9 cellular contexts compared by ENCODE assay signal in genomic region chr1:226187019-226187322, GRCh38. TPM values are rescaled to one million over a fixed set of nuclear protein-coding genes. Genes with fewer than 3 reads are reported as not detected.
DNase-seq lines count a peak whose midpoint lies in the region; ATAC-seq, FAIRE-seq and TF ChIP-seq lines count a peak whose summit lies in the region.
"Had no signal": no experiment of that assay in that cellular context is flagged by ENCODE, and none has a peak within 500 bp of the region (broad histone marks: within the 10 kb centered on the region; RNA-seq: fewer than 3 reads in every experiment).

No MANE protein-coding gene starts in this region.

- peak overlapping the region; percentile 97 for H3K4me3 ChIP-seq in adipocyte (ENCODE audit: low read length)

- H3K27ac ChIP-seq in layer of hippocampus (ENCODE audit: low read depth, low read length), result peak overlapping the region; percentile 92
- H3K27ac ChIP-seq in temporal lobe (ENCODE audit: low read depth, low read length), result peak overlapping the region; percentile 88

- H3K4me3 Mint-ChIP-seq in T-helper 2 cell treated with Interferon-gamma antibody and Interleukin-4, amounts not matched to agents 5 μg/mL and 100 μg/mL, for 36 hours, result peak overlapping the region; percentile 86

- H3K36me3 ChIP-seq in adipocyte (ENCODE audit: control insufficient read depth, insufficient read depth, low read length, severe bottlenecking), result no peaks in the 10 kb centered on the region

- H3K9me3 ChIP-seq in adipocyte (ENCODE audit: control insufficient read depth, low read length), result no peaks in the 10 kb centered on the region

- peaks cover 25% of the 10 kb centered on the region for H3K4me1 ChIP-seq in adipocyte (ENCODE audit: control insufficient read depth, insufficient read depth, low read length)

- H3K27me3 Mint-ChIP-seq in T-helper 2 cell treated with Interferon-gamma antibody and Interleukin-4, amounts not matched to agents 5 μg/mL and 100 μg/mL, for 36 hours (ENCODE audit: low read depth), result no peaks in the 10 kb centered on the region

- peaks cover 23% of the 10 kb centered on the region for H3K4me1 Mint-ChIP-seq in T-helper 2 cell treated with Interferon-gamma antibody and Interleukin-4, amounts not matched to agents 5 μg/mL and 100 μg/mL, for 36 hours (ENCODE audit: low read depth)

- H3K27me3 ChIP-seq in adipocyte (replicated peaks; ENCODE audit: control insufficient read depth, insufficient read depth, low read length), result no peaks in the 10 kb centered on the region
- no peaks in the 10 kb centered on the region for H3K27me3 ChIP-seq in layer of hippocampus (ENCODE audit: control insufficient read depth, insufficient read depth, low read length)

- no peak for ATAC-seq in sciatic nerve

- no peak for TF ChIP-seq POLR2A in GM12892 (IDR thresholded peaks at IDR 0.05; ENCODE audit: low read depth, low read length)

- H3K9ac ChIP-seq in adipocyte (ENCODE audit: low read length), result peak overlapping the region; percentile 97

- H3K9me3 Mint-ChIP-seq in T-helper 2 cell treated with Interferon-gamma antibody and Interleukin-4, amounts not matched to agents 5 μg/mL and 100 μg/mL, for 36 hours, result no peaks in the 10 kb centered on the region

- peaks cover 10% of the 10 kb centered on the region for H3K36me3 Mint-ChIP-seq in T-helper 2 cell treated with Interferon-gamma antibody and Interleukin-4, amounts not matched to agents 5 μg/mL and 100 μg/mL, for 36 hours (ENCODE audit: low read depth)

- DNase-seq in T-helper 2 cell treated with Interferon-gamma antibody and Interleukin-4, amounts not matched to agents 5 μg/mL and 100 μg/mL, for 36 hours (ENCODE audit: low spot score), result no peak
- DNase-seq in T-helper 2 cell (no peak), adipocyte (ENCODE audit: low read depth) (no peak), sciatic nerve (ENCODE audit: low spot score) (no peak), GM12892 (ENCODE audit: insufficient read length) (no peak), AML-193 (lab: John Stamatoyannopoulos, UW) (no peak)

- FAIRE-seq in GM12892 (lab: Jason Lieb, UNC), result no peak

- intact Hi-C loops in sciatic nerve (cut with DNase I), result no loop called here

- peak overlapping the region; percentile 93 for H3K27ac Mint-ChIP-seq in T-helper 2 cell treated with Interferon-gamma antibody and Interleukin-4, amounts not matched to agents 5 μg/mL and 100 μg/mL, for 36 hours

RNA-seq across cellular contexts. Expression of gene ACBD3, which starts 0.4 kb away (rescaled TPM):
- 34.4 TPM for total RNA-seq in temporal lobe
- total RNA-seq in sciatic nerve, result 49.8 TPM
- polyA plus RNA-seq in GM12892 (2012; ENCODE audit: missing spikeins), result 15.8 TPM

RNA-seq across cellular contexts. Expression of gene MIXL1, which starts 36.5 kb away (rescaled TPM):
- total RNA-seq in temporal lobe (0.25 TPM), sciatic nerve (not detected)
- polyA plus RNA-seq in GM12892 (2012; ENCODE audit: missing spikeins), result 0.49 TPM
- total RNA-seq: subcutaneous adipose tissue had no signal
